In the genomic region with DNA sequence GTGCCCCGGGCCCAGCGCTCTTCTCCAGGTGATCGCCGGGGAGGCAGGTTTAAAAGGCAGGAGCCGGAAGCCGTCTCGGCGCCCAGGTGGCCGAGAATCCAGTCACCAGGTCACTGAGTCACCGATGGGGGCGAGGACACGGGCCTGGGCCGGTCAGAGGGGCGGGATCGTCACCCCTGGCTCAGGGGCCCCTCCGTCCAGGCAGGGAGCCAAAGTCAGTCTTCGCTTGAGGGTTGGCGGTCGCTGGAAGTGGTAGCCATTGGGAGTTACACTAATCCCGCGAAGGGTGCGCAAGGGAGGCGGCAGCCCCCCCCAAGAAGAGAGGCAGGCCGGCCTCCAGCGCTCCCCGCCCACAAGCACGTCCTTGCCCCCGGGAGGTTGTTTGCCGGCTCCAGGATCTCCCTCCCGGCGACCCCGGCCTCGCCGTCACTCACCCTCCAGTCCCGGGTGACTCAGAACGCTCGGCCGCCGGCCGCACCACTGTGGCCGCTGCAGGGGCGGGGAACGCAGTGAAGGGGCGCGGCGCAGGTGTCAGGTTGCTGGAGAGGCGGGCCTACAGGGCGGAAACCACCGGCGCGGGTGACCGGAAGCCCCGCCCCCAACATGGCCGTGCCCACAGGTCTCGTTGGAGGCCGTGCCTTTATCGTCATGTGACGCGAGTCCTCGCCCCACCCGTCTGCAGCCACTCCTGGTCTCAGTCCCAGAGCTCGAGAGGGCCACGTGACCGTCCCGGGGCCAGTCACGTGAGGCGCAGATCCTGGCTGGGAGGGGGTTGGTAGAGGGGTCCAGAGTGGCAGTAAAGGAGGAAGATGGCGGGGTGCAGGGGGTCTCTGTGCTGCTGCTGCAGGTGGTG, we compare ENCODE assay signal across 8 cellular contexts. TPM values are rescaled to one million over a fixed set of nuclear protein-coding genes. Genes with fewer than 3 reads are reported as not detected.
DNase-seq lines count a peak whose midpoint lies in the region; ATAC-seq and TF ChIP-seq lines count a peak whose summit lies in the region.

A gene with protein sequence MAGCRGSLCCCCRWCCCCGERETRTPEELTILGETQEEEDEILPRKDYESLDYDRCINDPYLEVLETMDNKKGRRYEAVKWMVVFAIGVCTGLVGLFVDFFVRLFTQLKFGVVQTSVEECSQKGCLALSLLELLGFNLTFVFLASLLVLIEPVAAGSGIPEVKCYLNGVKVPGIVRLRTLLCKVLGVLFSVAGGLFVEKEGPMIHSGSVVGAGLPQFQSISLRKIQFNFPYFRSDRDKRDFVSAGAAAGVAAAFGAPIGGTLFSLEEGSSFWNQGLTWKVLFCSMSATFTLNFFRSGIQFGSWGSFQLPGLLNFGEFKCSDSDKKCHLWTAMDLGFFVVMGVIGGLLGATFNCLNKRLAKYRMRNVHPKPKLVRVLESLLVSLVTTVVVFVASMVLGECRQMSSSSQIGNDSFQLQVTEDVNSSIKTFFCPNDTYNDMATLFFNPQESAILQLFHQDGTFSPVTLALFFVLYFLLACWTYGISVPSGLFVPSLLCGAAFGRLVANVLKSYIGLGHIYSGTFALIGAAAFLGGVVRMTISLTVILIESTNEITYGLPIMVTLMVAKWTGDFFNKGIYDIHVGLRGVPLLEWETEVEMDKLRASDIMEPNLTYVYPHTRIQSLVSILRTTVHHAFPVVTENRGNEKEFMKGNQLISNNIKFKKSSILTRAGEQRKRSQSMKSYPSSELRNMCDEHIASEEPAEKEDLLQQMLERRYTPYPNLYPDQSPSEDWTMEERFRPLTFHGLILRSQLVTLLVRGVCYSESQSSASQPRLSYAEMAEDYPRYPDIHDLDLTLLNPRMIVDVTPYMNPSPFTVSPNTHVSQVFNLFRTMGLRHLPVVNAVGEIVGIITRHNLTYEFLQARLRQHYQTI (plus strand): TSS at position 738 of the 853 bp plus-strand sequence. CDS start 72 bp downstream, at position 810.
A gene (minus strand): TSS at position 511 of the 853 bp plus-strand sequence. CDS start 2,848 bp downstream, outside the sequence.

- H3K4me3 ChIP-seq in AG10803 (ENCODE audit: low read length) (peak within 1 kb of the TSS; percentile 93), kidney epithelial cell (ENCODE audit: low read depth, low read length) (peak within 1 kb of the TSS; percentile 61)

- ATAC-seq in GM19043 (IDR thresholded peaks at IDR 0.05; ENCODE audit: low read depth, unreplicated experiment) = peak; percentile 76
- ATAC-seq in HG03378 (IDR thresholded peaks at IDR 0.05; ENCODE audit: unreplicated experiment) = peak; percentile 73

- peaks cover 2% of the 10 kb centered on the region for H3K36me3 ChIP-seq in kidney epithelial cell (ENCODE audit: control insufficient read depth, insufficient read depth, low read length)

- peak; percentile 99 for DNase-seq in AG10803 (ENCODE audit: low read depth)
- peak; percentile 97 for DNase-seq in NCI-H460 (ENCODE audit: extremely low read depth, low read depth)
- DNase-seq in activated CD4-positive, CD25-positive, alpha-beta regulatory T cell treated with anti-CD3 and anti-CD28 coated beads, Interleukin-2, amount 50 U/mL, for 72 hours = peak; percentile 99
- peak; percentile 99 for DNase-seq in cerebellum (ENCODE audit: low spot score)
- DNase-seq in kidney epithelial cell (ENCODE audit: low read depth) = peak; percentile 96
- peak; percentile 98 for DNase-seq in stimulated activated CD4-positive, alpha-beta T cell treated with anti-CD3 and anti-CD28 coated beads, Interleukin-15, amount 100 ng/mL, for 48 hours (ENCODE audit: low read depth in 2 of 2)

- no peak for TF ChIP-seq CTCF in AG10803 (conservative IDR thresholded peaks at IDR 0.05; ENCODE audit: low read length)
- TF ChIP-seq CTCF in kidney epithelial cell (IDR thresholded peaks at IDR 0.05; ENCODE audit: insufficient read depth, low read length, poor library complexity, severe bottlenecking) = no peak

- H3K27me3 ChIP-seq in kidney epithelial cell (ENCODE audit: control insufficient read depth, insufficient read depth, low read length) = no peaks in the 10 kb centered on the region

RNA-seq across cellular contexts. Expression of the first gene that starts in this region (rescaled TPM):
- total RNA-seq in NCI-H460 (2014; rRNA removed; shearing (Covaris generic)) = 4.0 and 6.5 TPM in 2 replicates
- 12.3 and 24.0 TPM in 2 replicates for polyA plus RNA-seq in NCI-H460 (2014; cell fraction: nucleus; rRNA removed)
- total RNA-seq in cerebellum = 19.9 TPM
- total RNA-seq in kidney epithelial cell = 17.6 and 17.7 TPM in 2 replicates

RNA-seq across cellular contexts. Expression of the second gene that starts in this region (rescaled TPM):
- total RNA-seq in NCI-H460 (2014; rRNA removed; shearing (Covaris generic)) = 5.2 and 6.0 TPM in 2 replicates
- 3.9 and 8.5 TPM in 2 replicates for polyA plus RNA-seq in NCI-H460 (2014; cell fraction: nucleus; rRNA removed)
- total RNA-seq in cerebellum (29.6 TPM), kidney epithelial cell (23.1 and 26.6 TPM in 2 replicates)

Comparison
In these comparisons a context has a peak if more than half of its experiments do, and no peak if none do; other contexts are left out.
1. Peak in every context shown above with its lines: DNase-seq, ATAC-seq and H3K4me3 ChIP-seq.